ENCODE assay signal across 1 cellular context in the genomic region with DNA sequence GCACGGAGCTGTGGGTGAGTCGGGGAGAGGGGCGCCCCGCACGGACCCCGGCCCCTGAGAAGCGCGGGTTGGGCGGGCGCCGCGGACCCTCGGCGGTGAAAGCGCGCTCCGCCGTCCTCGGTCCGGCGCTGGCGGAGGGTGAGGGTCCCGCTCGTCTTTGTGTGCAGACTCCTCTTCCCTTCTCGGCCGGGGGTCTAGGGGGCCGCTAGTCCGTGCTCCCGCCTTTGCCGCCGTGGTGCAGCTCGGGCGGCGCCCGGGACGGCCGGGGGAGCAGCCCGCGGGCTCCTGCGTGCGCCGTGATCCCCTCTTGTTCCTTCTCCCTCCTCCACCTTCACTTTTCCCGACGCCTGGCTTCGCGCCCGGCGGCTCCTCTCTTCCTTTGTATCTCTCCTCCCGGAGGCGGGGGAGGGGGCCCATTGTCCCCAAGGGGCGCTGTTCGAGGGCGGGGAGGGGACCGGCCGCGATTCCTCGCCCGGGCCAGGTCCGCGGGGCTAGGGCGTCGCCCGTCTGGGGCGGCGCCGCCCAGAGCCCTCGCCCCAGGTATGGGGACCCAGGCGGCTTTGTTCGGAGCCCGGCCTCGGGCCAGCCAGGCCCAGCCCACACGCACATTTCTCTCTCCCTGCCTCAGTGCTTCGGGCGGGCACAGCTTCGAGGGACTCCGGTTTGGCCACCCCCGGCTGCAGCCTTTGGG.
A peak's percentile ranks its signal among the peaks of the same experiment; 100 is the strongest.
TF ChIP-seq lines count a peak whose summit lies in the region.

No MANE protein-coding gene starts in this region.

TF ChIP-seq in HepG2, 621 proteins besides CTCF, POLR2A, EP300 and RAD21 (continued from another document and continues in another):
- TF ChIP-seq, protein P1, sequence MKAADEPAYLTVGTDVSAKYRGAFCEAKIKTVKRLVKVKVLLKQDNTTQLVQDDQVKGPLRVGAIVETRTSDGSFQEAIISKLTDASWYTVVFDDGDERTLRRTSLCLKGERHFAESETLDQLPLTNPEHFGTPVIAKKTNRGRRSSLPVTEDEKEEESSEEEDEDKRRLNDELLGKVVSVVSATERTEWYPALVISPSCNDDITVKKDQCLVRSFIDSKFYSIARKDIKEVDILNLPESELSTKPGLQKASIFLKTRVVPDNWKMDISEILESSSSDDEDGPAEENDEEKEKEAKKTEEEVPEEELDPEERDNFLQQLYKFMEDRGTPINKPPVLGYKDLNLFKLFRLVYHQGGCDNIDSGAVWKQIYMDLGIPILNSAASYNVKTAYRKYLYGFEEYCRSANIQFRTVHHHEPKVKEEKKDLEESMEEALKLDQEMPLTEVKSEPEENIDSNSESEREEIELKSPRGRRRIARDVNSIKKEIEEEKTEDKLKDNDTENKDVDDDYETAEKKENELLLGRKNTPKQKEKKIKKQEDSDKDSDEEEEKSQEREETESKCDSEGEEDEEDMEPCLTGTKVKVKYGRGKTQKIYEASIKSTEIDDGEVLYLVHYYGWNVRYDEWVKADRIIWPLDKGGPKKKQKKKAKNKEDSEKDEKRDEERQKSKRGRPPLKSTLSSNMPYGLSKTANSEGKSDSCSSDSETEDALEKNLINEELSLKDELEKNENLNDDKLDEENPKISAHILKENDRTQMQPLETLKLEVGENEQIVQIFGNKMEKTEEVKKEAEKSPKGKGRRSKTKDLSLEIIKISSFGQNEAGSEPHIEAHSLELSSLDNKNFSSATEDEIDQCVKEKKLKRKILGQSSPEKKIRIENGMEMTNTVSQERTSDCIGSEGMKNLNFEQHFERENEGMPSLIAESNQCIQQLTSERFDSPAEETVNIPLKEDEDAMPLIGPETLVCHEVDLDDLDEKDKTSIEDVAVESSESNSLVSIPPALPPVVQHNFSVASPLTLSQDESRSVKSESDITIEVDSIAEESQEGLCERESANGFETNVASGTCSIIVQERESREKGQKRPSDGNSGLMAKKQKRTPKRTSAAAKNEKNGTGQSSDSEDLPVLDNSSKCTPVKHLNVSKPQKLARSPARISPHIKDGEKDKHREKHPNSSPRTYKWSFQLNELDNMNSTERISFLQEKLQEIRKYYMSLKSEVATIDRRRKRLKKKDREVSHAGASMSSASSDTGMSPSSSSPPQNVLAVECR (CRISPR knock-in tag; IDR thresholded peaks at IDR 0.05; ENCODE audit: borderline replicate concordance): peak; percentile 12
- TF ChIP-seq PHF5A (CRISPR knock-in tag; IDR thresholded peaks at IDR 0.05; ENCODE audit: low read depth, unreplicated experiment) (no peak), ZNF557 (CRISPR knock-in tag; IDR thresholded peaks at IDR 0.05) (no peak), TGIF2 (CRISPR knock-in tag; IDR thresholded peaks at IDR 0.05) (no peak), ZNF709 (CRISPR knock-in tag; IDR thresholded peaks at IDR 0.05) (peak; percentile 61; the same call in 1 of the 2 replicates), ZNF747 (CRISPR knock-in tag; IDR thresholded peaks at IDR 0.05; ENCODE audit: borderline replicate concordance) (no peak), ZNF335 (CRISPR knock-in tag; IDR thresholded peaks at IDR 0.05) (no peak), ZNF83 (CRISPR knock-in tag; IDR thresholded peaks at IDR 0.05; ENCODE audit: borderline replicate concordance) (no peak), ZNF441 (CRISPR knock-in tag; IDR thresholded peaks at IDR 0.05; ENCODE audit: borderline replicate concordance) (no peak), SIN3A (IDR thresholded peaks at IDR 0.05; ENCODE audit: borderline replicate concordance, low read depth, low read length) (no peak), XBP1 (CRISPR knock-in tag; IDR thresholded peaks at IDR 0.05) (no peak), CENPX (CRISPR knock-in tag; IDR thresholded peaks at IDR 0.05) (no peak), ZNF616 (CRISPR knock-in tag; IDR thresholded peaks at IDR 0.05; ENCODE audit: low read depth) (no peak), TAF1 (CRISPR knock-in tag; IDR thresholded peaks at IDR 0.05) (peak; percentile 20; the same call in 1 of the 2 replicates), SATB2 (CRISPR knock-in tag; IDR thresholded peaks at IDR 0.05) (no peak), HES4 (CRISPR knock-in tag; IDR thresholded peaks at IDR 0.05; ENCODE audit: borderline replicate concordance) (0 out of 2 replicates have a peak, but pooled peaks have one; percentile 14), ZNF121 (CRISPR knock-in tag; IDR thresholded peaks at IDR 0.05) (no peak), SPEN (CRISPR knock-in tag; IDR thresholded peaks at IDR 0.05; ENCODE audit: low read depth) (no peak), KLF12 (CRISPR knock-in tag; IDR thresholded peaks at IDR 0.05; ENCODE audit: borderline replicate concordance) (no peak), ESRRA (CRISPR knock-in tag; IDR thresholded peaks at IDR 0.05; ENCODE audit: low read depth) (no peak), ZNF850 (CRISPR knock-in tag; conservative IDR thresholded peaks at IDR 0.05) (no peak), ZNF382 (CRISPR knock-in tag; IDR thresholded peaks at IDR 0.05; ENCODE audit: borderline replicate concordance) (no peak), JUND (CRISPR knock-in tag; IDR thresholded peaks at IDR 0.05) (no peak), SRSF4 (IDR thresholded peaks at IDR 0.05; ENCODE audit: low read depth, low read length, poor library complexity, severe bottlenecking) (no peak), KAT7 (CRISPR knock-in tag; IDR thresholded peaks at IDR 0.05; ENCODE audit: borderline replicate concordance) (peak; percentile 73), SP5 (CRISPR knock-in tag; IDR thresholded peaks at IDR 0.05; ENCODE audit: borderline replicate concordance, low read depth) (no peak), GZF1 (CRISPR knock-in tag; IDR thresholded peaks at IDR 0.05) (no peak), NFIC (IDR thresholded peaks at IDR 0.05; ENCODE audit: low read length) (no peak), ZNF713 (CRISPR knock-in tag; IDR thresholded peaks at IDR 0.05) (peak; percentile 10; the same call in 1 of the 2 replicates), SNAI1 (CRISPR knock-in tag; IDR thresholded peaks at IDR 0.05; ENCODE audit: borderline replicate concordance) (no peak)
- TF ChIP-seq, protein P2, sequence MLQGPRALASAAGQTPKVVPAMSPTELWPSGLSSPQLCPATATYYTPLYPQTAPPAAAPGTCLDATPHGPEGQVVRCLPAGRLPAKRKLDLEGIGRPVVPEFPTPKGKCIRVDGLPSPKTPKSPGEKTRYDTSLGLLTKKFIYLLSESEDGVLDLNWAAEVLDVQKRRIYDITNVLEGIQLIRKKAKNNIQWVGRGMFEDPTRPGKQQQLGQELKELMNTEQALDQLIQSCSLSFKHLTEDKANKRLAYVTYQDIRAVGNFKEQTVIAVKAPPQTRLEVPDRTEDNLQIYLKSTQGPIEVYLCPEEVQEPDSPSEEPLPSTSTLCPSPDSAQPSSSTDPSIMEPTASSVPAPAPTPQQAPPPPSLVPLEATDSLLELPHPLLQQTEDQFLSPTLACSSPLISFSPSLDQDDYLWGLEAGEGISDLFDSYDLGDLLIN (CRISPR knock-in tag; IDR thresholded peaks at IDR 0.05; ENCODE audit: borderline replicate concordance): no peak
- TF ChIP-seq, protein P3, sequence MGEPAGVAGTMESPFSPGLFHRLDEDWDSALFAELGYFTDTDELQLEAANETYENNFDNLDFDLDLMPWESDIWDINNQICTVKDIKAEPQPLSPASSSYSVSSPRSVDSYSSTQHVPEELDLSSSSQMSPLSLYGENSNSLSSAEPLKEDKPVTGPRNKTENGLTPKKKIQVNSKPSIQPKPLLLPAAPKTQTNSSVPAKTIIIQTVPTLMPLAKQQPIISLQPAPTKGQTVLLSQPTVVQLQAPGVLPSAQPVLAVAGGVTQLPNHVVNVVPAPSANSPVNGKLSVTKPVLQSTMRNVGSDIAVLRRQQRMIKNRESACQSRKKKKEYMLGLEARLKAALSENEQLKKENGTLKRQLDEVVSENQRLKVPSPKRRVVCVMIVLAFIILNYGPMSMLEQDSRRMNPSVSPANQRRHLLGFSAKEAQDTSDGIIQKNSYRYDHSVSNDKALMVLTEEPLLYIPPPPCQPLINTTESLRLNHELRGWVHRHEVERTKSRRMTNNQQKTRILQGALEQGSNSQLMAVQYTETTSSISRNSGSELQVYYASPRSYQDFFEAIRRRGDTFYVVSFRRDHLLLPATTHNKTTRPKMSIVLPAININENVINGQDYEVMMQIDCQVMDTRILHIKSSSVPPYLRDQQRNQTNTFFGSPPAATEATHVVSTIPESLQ (CRISPR knock-in tag; conservative IDR thresholded peaks at IDR 0.05): no peak
- TF ChIP-seq, protein P4, sequence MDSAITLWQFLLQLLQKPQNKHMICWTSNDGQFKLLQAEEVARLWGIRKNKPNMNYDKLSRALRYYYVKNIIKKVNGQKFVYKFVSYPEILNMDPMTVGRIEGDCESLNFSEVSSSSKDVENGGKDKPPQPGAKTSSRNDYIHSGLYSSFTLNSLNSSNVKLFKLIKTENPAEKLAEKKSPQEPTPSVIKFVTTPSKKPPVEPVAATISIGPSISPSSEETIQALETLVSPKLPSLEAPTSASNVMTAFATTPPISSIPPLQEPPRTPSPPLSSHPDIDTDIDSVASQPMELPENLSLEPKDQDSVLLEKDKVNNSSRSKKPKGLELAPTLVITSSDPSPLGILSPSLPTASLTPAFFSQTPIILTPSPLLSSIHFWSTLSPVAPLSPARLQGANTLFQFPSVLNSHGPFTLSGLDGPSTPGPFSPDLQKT (CRISPR knock-in tag; IDR thresholded peaks at IDR 0.05; ENCODE audit: borderline replicate concordance): no peak
- TF ChIP-seq, protein P5, sequence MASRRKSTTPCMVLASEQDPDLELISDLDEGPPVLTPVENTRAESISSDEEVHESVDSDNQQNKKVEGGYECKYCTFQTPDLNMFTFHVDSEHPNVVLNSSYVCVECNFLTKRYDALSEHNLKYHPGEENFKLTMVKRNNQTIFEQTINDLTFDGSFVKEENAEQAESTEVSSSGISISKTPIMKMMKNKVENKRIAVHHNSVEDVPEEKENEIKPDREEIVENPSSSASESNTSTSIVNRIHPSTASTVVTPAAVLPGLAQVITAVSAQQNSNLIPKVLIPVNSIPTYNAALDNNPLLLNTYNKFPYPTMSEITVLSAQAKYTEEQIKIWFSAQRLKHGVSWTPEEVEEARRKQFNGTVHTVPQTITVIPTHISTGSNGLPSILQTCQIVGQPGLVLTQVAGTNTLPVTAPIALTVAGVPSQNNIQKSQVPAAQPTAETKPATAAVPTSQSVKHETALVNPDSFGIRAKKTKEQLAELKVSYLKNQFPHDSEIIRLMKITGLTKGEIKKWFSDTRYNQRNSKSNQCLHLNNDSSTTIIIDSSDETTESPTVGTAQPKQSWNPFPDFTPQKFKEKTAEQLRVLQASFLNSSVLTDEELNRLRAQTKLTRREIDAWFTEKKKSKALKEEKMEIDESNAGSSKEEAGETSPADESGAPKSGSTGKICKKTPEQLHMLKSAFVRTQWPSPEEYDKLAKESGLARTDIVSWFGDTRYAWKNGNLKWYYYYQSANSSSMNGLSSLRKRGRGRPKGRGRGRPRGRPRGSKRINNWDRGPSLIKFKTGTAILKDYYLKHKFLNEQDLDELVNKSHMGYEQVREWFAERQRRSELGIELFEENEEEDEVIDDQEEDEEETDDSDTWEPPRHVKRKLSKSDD (CRISPR knock-in tag; IDR thresholded peaks at IDR 0.05; ENCODE audit: low read depth): no peak
- TF ChIP-seq, protein P6, sequence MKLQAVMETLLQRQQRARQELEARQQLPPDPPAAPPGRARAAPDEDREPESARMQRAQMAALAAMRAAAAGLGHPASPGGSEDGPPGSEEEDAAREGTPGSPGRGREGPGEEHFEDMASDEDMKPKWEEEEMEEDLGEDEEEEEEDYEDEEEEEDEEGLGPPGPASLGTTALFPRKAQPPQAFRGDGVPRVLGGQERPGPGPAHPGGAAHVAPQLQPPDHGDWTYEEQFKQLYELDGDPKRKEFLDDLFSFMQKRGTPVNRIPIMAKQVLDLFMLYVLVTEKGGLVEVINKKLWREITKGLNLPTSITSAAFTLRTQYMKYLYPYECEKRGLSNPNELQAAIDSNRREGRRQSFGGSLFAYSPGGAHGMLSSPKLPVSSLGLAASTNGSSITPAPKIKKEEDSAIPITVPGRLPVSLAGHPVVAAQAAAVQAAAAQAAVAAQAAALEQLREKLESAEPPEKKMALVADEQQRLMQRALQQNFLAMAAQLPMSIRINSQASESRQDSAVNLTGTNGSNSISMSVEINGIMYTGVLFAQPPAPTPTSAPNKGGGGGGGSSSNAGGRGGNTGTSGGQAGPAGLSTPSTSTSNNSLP (IDR thresholded peaks at IDR 0.05; ENCODE audit: low read depth, low read length): no peak
- TF ChIP-seq, protein P7, sequence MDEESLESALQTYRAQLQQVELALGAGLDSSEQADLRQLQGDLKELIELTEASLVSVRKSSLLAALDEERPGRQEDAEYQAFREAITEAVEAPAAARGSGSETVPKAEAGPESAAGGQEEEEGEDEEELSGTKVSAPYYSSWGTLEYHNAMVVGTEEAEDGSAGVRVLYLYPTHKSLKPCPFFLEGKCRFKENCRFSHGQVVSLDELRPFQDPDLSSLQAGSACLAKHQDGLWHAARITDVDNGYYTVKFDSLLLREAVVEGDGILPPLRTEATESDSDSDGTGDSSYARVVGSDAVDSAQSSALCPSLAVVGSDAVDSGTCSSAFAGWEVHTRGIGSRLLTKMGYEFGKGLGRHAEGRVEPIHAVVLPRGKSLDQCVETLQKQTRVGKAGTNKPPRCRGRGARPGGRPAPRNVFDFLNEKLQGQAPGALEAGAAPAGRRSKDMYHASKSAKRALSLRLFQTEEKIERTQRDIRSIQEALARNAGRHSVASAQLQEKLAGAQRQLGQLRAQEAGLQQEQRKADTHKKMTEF (CRISPR knock-in tag; IDR thresholded peaks at IDR 0.05): peak; percentile 64; the same call in 1 of the 2 replicates
- TF ChIP-seq, protein P8, sequence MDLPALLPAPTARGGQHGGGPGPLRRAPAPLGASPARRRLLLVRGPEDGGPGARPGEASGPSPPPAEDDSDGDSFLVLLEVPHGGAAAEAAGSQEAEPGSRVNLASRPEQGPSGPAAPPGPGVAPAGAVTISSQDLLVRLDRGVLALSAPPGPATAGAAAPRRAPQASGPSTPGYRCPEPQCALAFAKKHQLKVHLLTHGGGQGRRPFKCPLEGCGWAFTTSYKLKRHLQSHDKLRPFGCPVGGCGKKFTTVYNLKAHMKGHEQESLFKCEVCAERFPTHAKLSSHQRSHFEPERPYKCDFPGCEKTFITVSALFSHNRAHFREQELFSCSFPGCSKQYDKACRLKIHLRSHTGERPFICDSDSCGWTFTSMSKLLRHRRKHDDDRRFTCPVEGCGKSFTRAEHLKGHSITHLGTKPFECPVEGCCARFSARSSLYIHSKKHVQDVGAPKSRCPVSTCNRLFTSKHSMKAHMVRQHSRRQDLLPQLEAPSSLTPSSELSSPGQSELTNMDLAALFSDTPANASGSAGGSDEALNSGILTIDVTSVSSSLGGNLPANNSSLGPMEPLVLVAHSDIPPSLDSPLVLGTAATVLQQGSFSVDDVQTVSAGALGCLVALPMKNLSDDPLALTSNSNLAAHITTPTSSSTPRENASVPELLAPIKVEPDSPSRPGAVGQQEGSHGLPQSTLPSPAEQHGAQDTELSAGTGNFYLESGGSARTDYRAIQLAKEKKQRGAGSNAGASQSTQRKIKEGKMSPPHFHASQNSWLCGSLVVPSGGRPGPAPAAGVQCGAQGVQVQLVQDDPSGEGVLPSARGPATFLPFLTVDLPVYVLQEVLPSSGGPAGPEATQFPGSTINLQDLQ (CRISPR knock-in tag; IDR thresholded peaks at IDR 0.05): no peak
- TF ChIP-seq, protein P9, sequence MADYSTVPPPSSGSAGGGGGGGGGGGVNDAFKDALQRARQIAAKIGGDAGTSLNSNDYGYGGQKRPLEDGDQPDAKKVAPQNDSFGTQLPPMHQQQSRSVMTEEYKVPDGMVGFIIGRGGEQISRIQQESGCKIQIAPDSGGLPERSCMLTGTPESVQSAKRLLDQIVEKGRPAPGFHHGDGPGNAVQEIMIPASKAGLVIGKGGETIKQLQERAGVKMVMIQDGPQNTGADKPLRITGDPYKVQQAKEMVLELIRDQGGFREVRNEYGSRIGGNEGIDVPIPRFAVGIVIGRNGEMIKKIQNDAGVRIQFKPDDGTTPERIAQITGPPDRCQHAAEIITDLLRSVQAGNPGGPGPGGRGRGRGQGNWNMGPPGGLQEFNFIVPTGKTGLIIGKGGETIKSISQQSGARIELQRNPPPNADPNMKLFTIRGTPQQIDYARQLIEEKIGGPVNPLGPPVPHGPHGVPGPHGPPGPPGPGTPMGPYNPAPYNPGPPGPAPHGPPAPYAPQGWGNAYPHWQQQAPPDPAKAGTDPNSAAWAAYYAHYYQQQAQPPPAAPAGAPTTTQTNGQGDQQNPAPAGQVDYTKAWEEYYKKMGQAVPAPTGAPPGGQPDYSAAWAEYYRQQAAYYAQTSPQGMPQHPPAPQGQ (CRISPR knock-in tag; IDR thresholded peaks at IDR 0.05; ENCODE audit: borderline replicate concordance): no peak
